8 cellular contexts compared by ENCODE assay signal in genomic region chr14:35046048-35046750, GRCh38. TPM values are rescaled to one million over a fixed set of nuclear protein-coding genes. Genes with fewer than 3 reads are reported as not detected.
DNase-seq lines count a peak whose midpoint lies in the region; ATAC-seq and TF ChIP-seq lines count a peak whose summit lies in the region.

FAM177A1 (plus strand) TSS chr14:35046272; CDS start chr14:35046464, 192 bp downstream.

- peak; percentile 95 for ATAC-seq in GM21737 (IDR thresholded peaks at IDR 0.05; ENCODE audit: unreplicated experiment)

- H3K4me3 ChIP-seq in mucosa of rectum (ENCODE audit: low read length in 2 of 2) = peak within 1 kb of the TSS; percentile 92 to 97

- H3K27me3 ChIP-seq in mucosa of rectum (ENCODE audit: control insufficient read depth in 2 of 2, insufficient read depth in 2 of 2, low read length in 2 of 2) = no peaks in the 10 kb centered on the region

- TF ChIP-seq POLR2A in erythroblast (IDR thresholded peaks at IDR 0.05; ENCODE audit: low read length) = peak; percentile 94

- peaks cover 31% of the 10 kb centered on the region for H3K4me1 Mint-ChIP-seq in activated T-cell treated with anti-CD3 and anti-CD28 coated beads, Interleukin-2, amount 50 U/mL, for 24 hours (ENCODE audit: low read depth)

- peak within 1 kb of the TSS; percentile 99 for H3K27ac Mint-ChIP-seq in activated T-cell treated with anti-CD3 and anti-CD28 coated beads, Interleukin-2, amount 50 U/mL, for 24 hours

- peaks cover 2 to 24% of the 10 kb centered on the region in 2 donors for H3K4me1 ChIP-seq in mucosa of rectum (ENCODE audit: control insufficient read depth in 2 of 2, insufficient read depth in 2 of 2, low read length in 2 of 2)

- peaks cover 0 to 4% of the 10 kb centered on the region in 2 donors for H3K36me3 ChIP-seq in mucosa of rectum (ENCODE audit: control insufficient read depth in 2 of 2, insufficient read depth in 2 of 2, low read length in 2 of 2)

- H3K27me3 Mint-ChIP-seq in activated T-cell treated with anti-CD3 and anti-CD28 coated beads, Interleukin-2, amount 50 U/mL, for 24 hours = no peaks in the 10 kb centered on the region

- H3K9ac ChIP-seq in mucosa of rectum (ENCODE audit: low read depth in 1 of 2, low read length in 2 of 2) = peak within 1 kb of the TSS; percentile 99

- peak within 1 kb of the TSS; percentile 99 for H3K27ac ChIP-seq in mucosa of rectum (ENCODE audit: low read depth in 2 of 2, low read length in 2 of 2)

- no peaks in the 10 kb centered on the region for H3K9me3 ChIP-seq in mucosa of rectum (ENCODE audit: control insufficient read depth in 2 of 2, low read length in 2 of 2)

- peaks cover 40% of the 10 kb centered on the region for H3K36me3 Mint-ChIP-seq in activated T-cell treated with anti-CD3 and anti-CD28 coated beads, Interleukin-2, amount 50 U/mL, for 24 hours (ENCODE audit: low read depth)

- no peaks in the 10 kb centered on the region for H3K9me3 Mint-ChIP-seq in activated T-cell treated with anti-CD3 and anti-CD28 coated beads, Interleukin-2, amount 50 U/mL, for 24 hours

- peak; percentile 69 for DNase-seq in DMS53 treated with DMSO at 0.1 percent for 48 hours (lab: John Stamatoyannopoulos, UW; ENCODE audit: unreplicated experiment)
- DNase-seq in KG1 (lab: John Stamatoyannopoulos, UW) = peak; percentile 86
- peak; percentile 98 for DNase-seq in activated T-cell treated with anti-CD3 and anti-CD28 coated beads, Interleukin-2, amount 50 U/mL, for 24 hours
- DNase-seq in erythroblast (lab: John Stamatoyannopoulos, UW) = peak; percentile 97 to 98
- peak; percentile 93 to 97 for DNase-seq in stimulated activated CD8-positive, alpha-beta memory T cell treated with anti-CD3 and anti-CD28 coated beads, Interleukin-4, amount 100 ng/mL, for 4 hours (ENCODE audit: low read depth in 2 of 2, low spot score in 1 of 2)

- peak within 1 kb of the TSS; percentile 91 for H3K4me3 Mint-ChIP-seq in activated T-cell treated with anti-CD3 and anti-CD28 coated beads, Interleukin-2, amount 50 U/mL, for 24 hours

TF ChIP-seq in PFSK-1, 5 proteins besides CTCF, POLR2A, EP300 and RAD21:
- TF ChIP-seq TAF1 (IDR thresholded peaks at IDR 0.05; ENCODE audit: borderline replicate concordance, insufficient read depth, low read length) (no peak), SIN3A (IDR thresholded peaks at IDR 0.05; ENCODE audit: borderline replicate concordance, insufficient read depth, low read length) (no peak), POLR2AphosphoS5 (IDR thresholded peaks at IDR 0.05; ENCODE audit: low read depth, low read length) (peak; percentile 21), FOXP2 (optimal IDR thresholded peaks at IDR 0.05; ENCODE audit: borderline replicate concordance, extremely low read depth, extremely low read length, insufficient read depth) (no peak), REST (IDR thresholded peaks at IDR 0.05; ENCODE audit: insufficient read depth in 1 of 2, low read depth in 2 of 2, low read length in 2 of 2) (no peak)

RNA-seq across cellular contexts. Expression of gene FAM177A1, which starts in this region (rescaled TPM):
- 22.1 TPM for polyA plus RNA-seq in PFSK-1 (2012; ENCODE audit: insufficient read length, low read depth)

Comparison
In these comparisons a context has a peak if more than half of its experiments do, and no peak if none do; other contexts are left out.
1. Peak in every context shown above with its lines: DNase-seq, ATAC-seq, H3K4me3 ChIP-seq and H3K27ac ChIP-seq.